1 cellular context compared by ENCODE assay signal in the genomic region with DNA sequence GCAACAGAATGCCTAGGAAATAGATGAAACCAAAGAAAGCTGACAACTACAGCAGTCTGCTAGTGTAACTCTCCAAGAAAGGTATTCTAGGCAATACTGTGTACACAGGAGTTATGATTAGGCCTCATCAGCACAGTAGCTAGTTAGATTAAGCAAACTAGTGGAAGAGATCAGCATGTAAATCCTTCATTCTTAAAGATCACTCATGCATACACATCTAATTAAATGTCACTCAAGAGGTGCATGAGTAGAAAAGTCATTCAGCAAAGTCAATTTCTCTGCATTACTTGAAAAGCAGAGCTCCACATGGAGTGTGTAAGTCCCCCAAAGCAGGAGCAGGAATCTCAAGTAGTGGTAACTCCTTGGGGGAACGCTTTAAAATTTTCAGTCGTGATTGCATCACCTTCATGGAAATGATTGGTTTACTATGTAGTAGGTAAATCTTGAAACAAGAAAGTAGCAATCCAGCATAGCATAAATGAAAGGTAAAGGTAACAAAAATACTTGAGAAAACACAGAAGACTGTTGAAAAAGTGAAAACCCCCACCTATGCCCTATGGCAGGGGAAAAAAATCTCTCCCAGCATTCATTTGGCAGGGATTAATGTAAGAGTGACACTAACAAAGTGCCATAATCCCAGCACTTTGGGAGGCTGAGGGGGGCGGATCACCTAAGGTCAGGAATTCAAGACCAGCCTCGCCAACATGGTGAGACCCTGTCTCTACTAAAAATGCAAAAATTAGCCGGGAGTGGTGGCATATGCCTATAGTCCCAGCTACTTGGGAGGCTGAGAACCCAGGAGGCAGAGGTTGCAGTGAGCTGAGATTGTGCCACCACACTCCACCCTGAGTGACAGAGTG.
TF ChIP-seq lines count a peak whose summit lies in the region.

No MANE protein-coding gene starts in this region.

TF ChIP-seq in HEK293, 187 proteins besides CTCF, POLR2A, EP300 and RAD21 (continued from another document):
- TF ChIP-seq, protein P1, sequence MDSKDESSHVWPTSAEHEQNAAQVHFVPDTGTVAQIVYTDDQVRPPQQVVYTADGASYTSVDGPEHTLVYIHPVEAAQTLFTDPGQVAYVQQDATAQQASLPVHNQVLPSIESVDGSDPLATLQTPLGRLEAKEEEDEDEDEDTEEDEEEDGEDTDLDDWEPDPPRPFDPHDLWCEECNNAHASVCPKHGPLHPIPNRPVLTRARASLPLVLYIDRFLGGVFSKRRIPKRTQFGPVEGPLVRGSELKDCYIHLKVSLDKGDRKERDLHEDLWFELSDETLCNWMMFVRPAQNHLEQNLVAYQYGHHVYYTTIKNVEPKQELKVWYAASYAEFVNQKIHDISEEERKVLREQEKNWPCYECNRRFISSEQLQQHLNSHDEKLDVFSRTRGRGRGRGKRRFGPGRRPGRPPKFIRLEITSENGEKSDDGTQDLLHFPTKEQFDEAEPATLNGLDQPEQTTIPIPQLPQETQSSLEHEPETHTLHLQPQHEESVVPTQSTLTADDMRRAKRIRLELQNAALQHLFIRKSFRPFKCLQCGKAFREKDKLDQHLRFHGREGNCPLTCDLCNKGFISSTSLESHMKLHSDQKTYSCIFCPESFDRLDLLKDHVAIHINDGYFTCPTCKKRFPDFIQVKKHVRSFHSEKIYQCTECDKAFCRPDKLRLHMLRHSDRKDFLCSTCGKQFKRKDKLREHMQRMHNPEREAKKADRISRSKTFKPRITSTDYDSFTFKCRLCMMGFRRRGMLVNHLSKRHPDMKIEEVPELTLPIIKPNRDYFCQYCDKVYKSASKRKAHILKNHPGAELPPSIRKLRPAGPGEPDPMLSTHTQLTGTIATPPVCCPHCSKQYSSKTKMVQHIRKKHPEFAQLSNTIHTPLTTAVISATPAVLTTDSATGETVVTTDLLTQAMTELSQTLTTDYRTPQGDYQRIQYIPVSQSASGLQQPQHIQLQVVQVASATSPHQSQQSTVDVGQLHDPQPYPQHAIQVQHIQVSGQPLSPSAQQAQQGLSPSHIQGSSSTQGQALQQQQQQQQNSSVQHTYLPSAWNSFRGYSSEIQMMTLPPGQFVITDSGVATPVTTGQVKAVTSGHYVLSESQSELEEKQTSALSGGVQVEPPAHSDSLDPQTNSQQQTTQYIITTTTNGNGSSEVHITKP (tag by site-specific recombination; IDR thresholded peaks at IDR 0.05) = peak; percentile 34; the same call in 1 of the 2 replicates
- TF ChIP-seq GLIS1 (tag by site-specific recombination; IDR thresholded peaks at IDR 0.05) (0 out of 2 replicates have a peak, but pooled peaks have one; percentile 10), ZBTB44 (tag by site-specific recombination; IDR thresholded peaks at IDR 0.05) (peak; percentile 94), ZNF701 (tag by site-specific recombination; IDR thresholded peaks at IDR 0.05) (no peak), ZNF501 (tag by site-specific recombination; IDR thresholded peaks at IDR 0.05) (no peak), SP2 (tag by site-specific recombination; IDR thresholded peaks at IDR 0.05) (no peak), OSR2 (tag by site-specific recombination; IDR thresholded peaks at IDR 0.05) (peak; percentile 34; the same call in 1 of the 2 replicates), ZNF677 (tag by site-specific recombination; IDR thresholded peaks at IDR 0.05) (no peak), BCL6B (tag by site-specific recombination; IDR thresholded peaks at IDR 0.05) (peak; percentile 75), ZBTB17 (tag by site-specific recombination; IDR thresholded peaks at IDR 0.05) (0 out of 2 replicates have a peak, but pooled peaks have one; percentile 15), SETDB1 (IDR thresholded peaks at IDR 0.05; ENCODE audit: insufficient read length, low read length) (no peak), ZNF639 (tag by site-specific recombination; IDR thresholded peaks at IDR 0.05) (no peak), ZFP3 (tag by site-specific recombination; IDR thresholded peaks at IDR 0.05; ENCODE audit: low read depth) (no peak)
- TF ChIP-seq, protein P2, sequence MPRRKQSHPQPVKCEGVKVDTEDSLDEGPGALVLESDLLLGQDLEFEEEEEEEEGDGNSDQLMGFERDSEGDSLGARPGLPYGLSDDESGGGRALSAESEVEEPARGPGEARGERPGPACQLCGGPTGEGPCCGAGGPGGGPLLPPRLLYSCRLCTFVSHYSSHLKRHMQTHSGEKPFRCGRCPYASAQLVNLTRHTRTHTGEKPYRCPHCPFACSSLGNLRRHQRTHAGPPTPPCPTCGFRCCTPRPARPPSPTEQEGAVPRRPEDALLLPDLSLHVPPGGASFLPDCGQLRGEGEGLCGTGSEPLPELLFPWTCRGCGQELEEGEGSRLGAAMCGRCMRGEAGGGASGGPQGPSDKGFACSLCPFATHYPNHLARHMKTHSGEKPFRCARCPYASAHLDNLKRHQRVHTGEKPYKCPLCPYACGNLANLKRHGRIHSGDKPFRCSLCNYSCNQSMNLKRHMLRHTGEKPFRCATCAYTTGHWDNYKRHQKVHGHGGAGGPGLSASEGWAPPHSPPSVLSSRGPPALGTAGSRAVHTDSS (tag by site-specific recombination; IDR thresholded peaks at IDR 0.05) = no peak
- TF ChIP-seq, protein P3, sequence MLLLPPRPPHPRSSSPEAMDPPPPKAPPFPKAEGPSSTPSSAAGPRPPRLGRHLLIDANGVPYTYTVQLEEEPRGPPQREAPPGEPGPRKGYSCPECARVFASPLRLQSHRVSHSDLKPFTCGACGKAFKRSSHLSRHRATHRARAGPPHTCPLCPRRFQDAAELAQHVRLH (tag by site-specific recombination; IDR thresholded peaks at IDR 0.05) = no peak
